In the genomic region with DNA sequence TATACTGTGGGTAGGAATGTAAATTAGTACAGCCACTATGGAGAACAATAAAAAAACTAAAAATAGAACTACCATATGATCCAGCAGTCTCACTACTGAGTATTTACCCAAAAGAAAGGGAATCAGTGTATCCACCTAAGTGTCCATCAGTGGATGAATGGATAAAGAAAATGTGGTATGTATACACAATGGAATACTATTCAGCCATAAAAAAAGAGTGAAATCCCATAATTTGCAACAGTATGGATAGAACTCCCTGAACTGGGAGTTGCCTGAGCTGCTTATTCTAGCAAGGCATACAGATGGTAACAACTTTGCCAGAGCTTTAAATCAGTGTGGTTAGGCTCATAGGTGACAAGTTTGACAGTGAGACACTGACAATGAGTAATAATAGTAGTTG, we compare ENCODE assay signal across 1 cellular context.
TF ChIP-seq lines count a peak whose summit lies in the region.

No MANE protein-coding gene starts in this region.

TF ChIP-seq in endothelial cell of umbilical vein, 7 proteins besides CTCF, POLR2A, EP300 and RAD21:
- TF ChIP-seq JUN (IDR thresholded peaks at IDR 0.05; ENCODE audit: borderline replicate concordance, insufficient read depth, insufficient read length, low read depth): no peak
- TF ChIP-seq, protein P1, sequence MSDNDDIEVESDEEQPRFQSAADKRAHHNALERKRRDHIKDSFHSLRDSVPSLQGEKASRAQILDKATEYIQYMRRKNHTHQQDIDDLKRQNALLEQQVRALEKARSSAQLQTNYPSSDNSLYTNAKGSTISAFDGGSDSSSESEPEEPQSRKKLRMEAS (IDR thresholded peaks at IDR 0.05; ENCODE audit: insufficient read depth, insufficient read length): no peak
- no peak for TF ChIP-seq GATA2 (IDR thresholded peaks at IDR 0.05; ENCODE audit: insufficient read depth, insufficient read length, low read depth, low read length)
- TF ChIP-seq EZH2 (IDR thresholded peaks at IDR 0.05; ENCODE audit: borderline replicate concordance, low read depth, low read length, severe bottlenecking): no peak
